1 cellular context compared by ENCODE assay signal in the genomic region with DNA sequence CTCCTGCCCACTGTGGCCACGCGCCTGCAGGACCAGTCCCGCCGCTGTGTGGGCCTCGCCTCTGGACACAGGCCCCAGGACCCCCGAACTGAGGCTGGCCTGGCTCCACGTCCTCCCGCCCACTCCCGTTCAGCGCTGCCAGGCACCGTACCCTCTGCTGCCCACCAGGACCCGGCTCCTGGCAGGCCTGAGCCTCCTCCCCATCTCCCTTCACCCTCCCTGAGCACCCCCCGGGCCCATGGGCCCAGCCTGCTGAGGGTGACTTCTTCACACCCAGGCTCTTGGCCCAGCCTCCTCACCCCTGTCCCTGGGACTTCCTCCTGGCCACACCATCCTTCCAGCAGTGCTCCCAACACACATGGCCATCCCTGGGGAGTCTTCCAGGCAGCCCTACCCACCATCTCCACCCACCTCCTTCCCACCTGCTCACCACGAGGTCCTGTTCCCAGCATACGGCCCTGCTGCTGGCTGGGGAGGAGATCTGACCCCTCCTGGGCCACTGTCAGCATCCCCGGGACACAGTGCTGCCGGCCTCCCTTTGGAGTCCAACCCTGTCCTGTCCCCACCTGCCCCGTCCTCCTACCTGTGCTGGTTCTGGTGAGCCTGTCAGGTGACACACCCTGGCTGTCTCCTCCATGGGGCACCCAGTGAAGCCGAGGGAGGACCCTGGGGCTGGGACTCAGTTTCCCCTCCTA.
TF ChIP-seq lines count a peak whose summit lies in the region.

No MANE protein-coding gene starts in this region.

TF ChIP-seq in IMR-90, 13 proteins besides CTCF, POLR2A, EP300 and RAD21 (continued from another document):
- TF ChIP-seq NFE2L2 (IDR thresholded peaks at IDR 0.05; ENCODE audit: low read depth, low read length) (no peak), RCOR1 (IDR thresholded peaks at IDR 0.05; ENCODE audit: insufficient replicate concordance, low read length) (no peak), SMC3 (IDR thresholded peaks at IDR 0.05; ENCODE audit: low read depth, low read length) (no peak), FOS (IDR thresholded peaks at IDR 0.05; ENCODE audit: low read depth, low read length) (no peak), RFX5 (IDR thresholded peaks at IDR 0.05; ENCODE audit: low read depth, low read length) (no peak), MAFK (IDR thresholded peaks at IDR 0.05; ENCODE audit: low read depth, low read length) (no peak), CEBPB (IDR thresholded peaks at IDR 0.05; ENCODE audit: low read depth, low read length) (no peak), BHLHE40 (IDR thresholded peaks at IDR 0.05; ENCODE audit: low read depth, low read length) (no peak), MXI1 (IDR thresholded peaks at IDR 0.05; ENCODE audit: borderline replicate concordance, low read depth, low read length) (no peak), ELK1 (IDR thresholded peaks at IDR 0.05; ENCODE audit: borderline replicate concordance, low read depth, low read length) (no peak)
